In the genomic region with DNA sequence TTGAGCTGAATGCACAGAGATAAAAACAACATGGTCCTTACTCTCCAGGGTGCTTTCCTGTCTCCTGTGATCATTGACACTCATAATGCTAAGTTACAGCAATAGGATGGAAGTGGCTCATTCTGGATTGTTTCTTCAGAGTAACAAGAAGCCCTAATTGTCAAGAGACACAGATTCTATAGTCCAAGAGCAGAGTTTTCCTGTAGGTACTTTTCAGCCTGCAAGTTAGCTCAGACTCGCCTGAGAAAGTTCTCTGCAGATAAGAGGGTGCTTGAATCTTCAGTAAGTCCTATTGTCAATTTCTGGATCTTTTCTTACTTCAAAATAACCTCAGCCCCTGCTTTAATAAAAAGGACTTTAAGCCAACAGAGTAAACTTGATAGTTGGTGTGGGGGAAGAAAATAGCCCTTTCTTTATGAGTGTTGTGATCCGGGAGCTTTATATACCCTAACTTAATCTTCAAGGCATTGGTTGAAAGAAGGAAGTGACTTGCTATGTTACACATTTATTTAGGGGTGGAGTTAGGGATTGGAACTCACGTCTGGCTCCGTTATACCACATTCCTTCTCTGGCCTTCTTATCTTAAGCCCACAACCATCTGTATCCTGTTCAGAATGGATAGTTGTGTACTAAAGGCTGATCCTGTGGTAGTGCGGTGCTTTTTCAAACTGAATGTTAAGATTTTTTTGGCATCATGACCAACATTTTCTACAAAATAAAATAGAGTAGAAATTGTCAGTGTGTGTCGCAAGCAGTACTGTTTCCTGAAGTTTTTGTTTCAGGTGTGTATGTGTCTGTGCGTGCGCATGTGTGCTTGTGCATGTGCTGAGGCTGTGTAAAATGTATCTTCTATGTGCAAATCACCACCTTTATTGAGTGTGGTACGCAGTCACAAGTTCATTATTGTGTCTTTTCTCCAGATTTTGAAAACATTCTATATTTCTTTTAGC, we compare ENCODE assay signal across 10 cellular contexts.
DNase-seq lines count a peak whose midpoint lies in the region; ATAC-seq and TF ChIP-seq lines count a peak whose summit lies in the region.
"Had no signal": no experiment of that assay in that cellular context is flagged by ENCODE, and none has a peak within 500 bp of the region (broad histone marks: within the 10 kb centered on the region; RNA-seq: fewer than 3 reads in every experiment).

No MANE protein-coding gene starts in this region.

- H3K27me3 Mint-ChIP-seq in osteocyte (ENCODE audit: unreplicated experiment), result no peaks in the 10 kb centered on the region
- no peaks in the 10 kb centered on the region for H3K27me3 Mint-ChIP-seq in activated T-helper 1 cell treated with anti-CD3 and anti-CD28 coated beads, Interleukin-12 subunit alpha, Interleukin-12 subunit beta, Interleukin-2, Interleukin-4 antibody, amounts not matched to agents 30 ng/mL and 10 ng/mL and 1 ng/mL, durations not matched to agents 14 hours and 24 hours and 36 hours (ENCODE audit: insufficient read depth)
- H3K27me3 Mint-ChIP-seq: activated CD4-positive, alpha-beta T cell treated with anti-CD3 and anti-CD28 coated beads for 36 hours; activated naive CD8-positive, alpha-beta T cell had no signal

- ATAC-seq in esophagus mucosa, result peak; percentile 33
- ATAC-seq: activated CD4-positive, alpha-beta T cell treated with anti-CD3 and anti-CD28 coated beads for 36 hours had no signal

- H3K4me3 Mint-ChIP-seq in osteocyte (ENCODE audit: unreplicated experiment), result no peak overlapping the region
- H3K4me3 Mint-ChIP-seq in activated T-helper 1 cell treated with anti-CD3 and anti-CD28 coated beads, Interleukin-12 subunit alpha, Interleukin-12 subunit beta, Interleukin-2, Interleukin-4 antibody, amounts not matched to agents 30 ng/mL and 10 ng/mL and 1 ng/mL, durations not matched to agents 14 hours and 24 hours and 36 hours, result no peak overlapping the region
- H3K4me3 Mint-ChIP-seq: activated CD4-positive, alpha-beta T cell treated with anti-CD3 and anti-CD28 coated beads for 36 hours; activated naive CD8-positive, alpha-beta T cell had no signal

- H3K27ac Mint-ChIP-seq in osteocyte (ENCODE audit: unreplicated experiment), result peak overlapping the region; percentile 5
- H3K27ac Mint-ChIP-seq in activated T-helper 1 cell treated with anti-CD3 and anti-CD28 coated beads, Interleukin-12 subunit alpha, Interleukin-12 subunit beta, Interleukin-2, Interleukin-4 antibody, amounts not matched to agents 30 ng/mL and 10 ng/mL and 1 ng/mL, durations not matched to agents 14 hours and 24 hours and 36 hours, result no peak overlapping the region
- H3K27ac Mint-ChIP-seq: activated CD4-positive, alpha-beta T cell treated with anti-CD3 and anti-CD28 coated beads for 36 hours; activated naive CD8-positive, alpha-beta T cell had no signal

- peaks cover 6% of the 10 kb centered on the region for H3K9me3 Mint-ChIP-seq in osteocyte (ENCODE audit: unreplicated experiment)
- no peaks in the 10 kb centered on the region for H3K9me3 Mint-ChIP-seq in activated T-helper 1 cell treated with anti-CD3 and anti-CD28 coated beads, Interleukin-12 subunit alpha, Interleukin-12 subunit beta, Interleukin-2, Interleukin-4 antibody, amounts not matched to agents 30 ng/mL and 10 ng/mL and 1 ng/mL, durations not matched to agents 14 hours and 24 hours and 36 hours

- intact Hi-C loops in activated T-helper 1 cell treated with anti-CD3 and anti-CD28 coated beads, Interleukin-12 subunit alpha, Interleukin-12 subunit beta, Interleukin-2, Interleukin-4 antibody, amounts not matched to agents 30 ng/mL and 10 ng/mL and 1 ng/mL, durations not matched to agents 14 hours and 24 hours and 36 hours (cut with micrococcal nuclease), result no loop called here

- H3K36me3 Mint-ChIP-seq in osteocyte (ENCODE audit: unreplicated experiment), result no peaks in the 10 kb centered on the region
- H3K36me3 Mint-ChIP-seq in activated T-helper 1 cell treated with anti-CD3 and anti-CD28 coated beads, Interleukin-12 subunit alpha, Interleukin-12 subunit beta, Interleukin-2, Interleukin-4 antibody, amounts not matched to agents 30 ng/mL and 10 ng/mL and 1 ng/mL, durations not matched to agents 14 hours and 24 hours and 36 hours (ENCODE audit: low read depth), result peaks cover 1% of the 10 kb centered on the region

- no peak for TF ChIP-seq CTCF in osteocyte (IDR thresholded peaks at IDR 0.05)

- DNase-seq in GF-D8 (lab: John Stamatoyannopoulos, UW) (peak; percentile 98), NCI-H82 treated with DMSO at 0.1 percent for 48 hours (lab: John Stamatoyannopoulos, UW; ENCODE audit: unreplicated experiment) (peak; percentile 15), osteocyte (ENCODE audit: extremely low spot score, unreplicated experiment) (no peak), NCI-H774 (lab: John Stamatoyannopoulos, UW) (no peak), DMS114 treated with DMSO at 0.1 percent for 48 hours (lab: John Stamatoyannopoulos, UW; ENCODE audit: unreplicated experiment) (no peak)
- DNase-seq in activated T-helper 1 cell treated with anti-CD3 and anti-CD28 coated beads, Interleukin-12 subunit alpha, Interleukin-12 subunit beta, Interleukin-2, Interleukin-4 antibody, amounts not matched to agents 30 ng/mL and 10 ng/mL and 1 ng/mL, durations not matched to agents 14 hours and 24 hours and 36 hours (ENCODE audit: low spot score), result no peak
- DNase-seq: activated CD4-positive, alpha-beta T cell treated with anti-CD3 and anti-CD28 coated beads for 36 hours; stimulated activated CD4-positive, alpha-beta T cell treated with anti-CD3 and anti-CD28 coated beads, Interleukin-2, amount 100 ng/mL, for 24 hours had no signal

- peaks cover 18% of the 10 kb centered on the region for H3K4me1 Mint-ChIP-seq in osteocyte (ENCODE audit: unreplicated experiment)
- H3K4me1 Mint-ChIP-seq in activated T-helper 1 cell treated with anti-CD3 and anti-CD28 coated beads, Interleukin-12 subunit alpha, Interleukin-12 subunit beta, Interleukin-2, Interleukin-4 antibody, amounts not matched to agents 30 ng/mL and 10 ng/mL and 1 ng/mL, durations not matched to agents 14 hours and 24 hours and 36 hours (ENCODE audit: low read depth), result no peaks in the 10 kb centered on the region

Comparison
In these comparisons a context has a peak if more than half of its experiments do, and no peak if none do; other contexts are left out.
1. DNase-seq: peak in GF-D8 (single experiment) and NCI-H82 treated with DMSO at 0.1 percent for 48 hours (single experiment); none in osteocyte (single experiment), NCI-H774 (single experiment), DMS114 treated with DMSO at 0.1 percent for 48 hours (single experiment) and activated T-helper 1 cell treated with anti-CD3 and anti-CD28 coated beads, Interleukin-12 subunit alpha, Interleukin-12 subunit beta, Interleukin-2, Interleukin-4 antibody, amounts not matched to agents 30 ng/mL and 10 ng/mL and 1 ng/mL, durations not matched to agents 14 hours and 24 hours and 36 hours (single experiment).